Comparison of ENCODE assay signal across 13 cellular contexts in the genomic region with DNA sequence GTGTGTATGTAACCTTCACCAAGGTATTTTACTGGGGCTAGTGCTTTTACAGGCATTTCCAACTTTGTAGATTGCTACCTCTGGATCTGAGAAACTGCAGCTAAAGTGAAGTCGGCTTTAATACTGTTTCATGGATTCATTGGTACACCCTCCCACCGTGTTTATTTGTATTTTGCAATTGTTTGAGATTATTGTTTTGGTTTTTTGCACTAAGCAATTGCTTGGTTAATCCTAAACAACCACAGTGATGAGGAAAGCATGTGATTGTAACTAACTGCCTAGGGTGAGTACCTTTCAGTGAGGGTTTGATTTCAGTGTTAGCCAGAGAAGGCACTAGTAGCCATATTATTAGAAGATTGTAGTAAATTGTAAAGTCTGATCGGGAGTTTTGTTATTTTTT. TPM values are rescaled to one million over a fixed set of nuclear protein-coding genes. Genes with fewer than 3 reads are reported as not detected.
DNase-seq lines count a peak whose midpoint lies in the region.
"Had no signal": no experiment of that assay in that cellular context is flagged by ENCODE, and none has a peak within 500 bp of the region (broad histone marks: within the 10 kb centered on the region; RNA-seq: fewer than 3 reads in every experiment).

No MANE protein-coding gene starts in this region.

- H3K36me3 ChIP-seq in ACC112 (ENCODE audit: insufficient read depth, low read length) = peaks cover 6% of the 10 kb centered on the region; the same call in 1 of the 2 replicates
- peaks cover 16% of the 10 kb centered on the region for H3K36me3 ChIP-seq in HAP-1 (replicated peaks)

- H3K79me2 ChIP-seq in ACC112 (ENCODE audit: control insufficient read depth, insufficient read depth, low read length, unreplicated experiment) = peaks cover 83% of the 10 kb centered on the region

- peaks cover 18% of the 10 kb centered on the region for H3K4me1 ChIP-seq in ACC112 (ENCODE audit: control insufficient read depth, insufficient read depth, low read length, unreplicated experiment)
- peaks cover 30% of the 10 kb centered on the region for H3K4me1 ChIP-seq in HAP-1

- in situ Hi-C loops in HAP-1 (cut with MboI; ENCODE audit: low sequenced_read_pairs) = no loop called here

- no peaks in the 10 kb centered on the region for H3K9me3 Mint-ChIP-seq in activated T-helper 1 cell treated with anti-CD3 and anti-CD28 coated beads, Interleukin-12 subunit alpha, Interleukin-12 subunit beta, Interleukin-2, Interleukin-4 antibody, amounts not matched to agents 30 ng/mL and 10 ng/mL and 1 ng/mL, durations not matched to agents 14 hours and 24 hours and 36 hours

- no peaks in the 10 kb centered on the region for H3K27me3 Mint-ChIP-seq in activated T-helper 1 cell treated with anti-CD3 and anti-CD28 coated beads, Interleukin-12 subunit alpha, Interleukin-12 subunit beta, Interleukin-2, Interleukin-4 antibody, amounts not matched to agents 30 ng/mL and 10 ng/mL and 1 ng/mL, durations not matched to agents 14 hours and 24 hours and 36 hours (ENCODE audit: insufficient read depth)

- intact Hi-C loops in activated T-helper 1 cell treated with anti-CD3 and anti-CD28 coated beads, Interleukin-12 subunit alpha, Interleukin-12 subunit beta, Interleukin-2, Interleukin-4 antibody, amounts not matched to agents 30 ng/mL and 10 ng/mL and 1 ng/mL, durations not matched to agents 14 hours and 24 hours and 36 hours (cut with micrococcal nuclease) = no loop called here

- no peaks in the 10 kb centered on the region for H3K9me3 ChIP-seq in HAP-1
- H3K9me3 ChIP-seq: body of pancreas, testis had no signal

- no peak overlapping the region for H2AFZ ChIP-seq in ACC112 (ENCODE audit: low read length, unreplicated experiment)

- DNase-seq in HAP-1 (ENCODE audit: low spot score in 2 of 2) (no peak), iris pigment epithelial cell (ENCODE audit: low read depth) (peak; percentile 13), HuH-7 (ENCODE audit: low spot score) (no peak), COLO668 (lab: John Stamatoyannopoulos, UW; ENCODE audit: unreplicated experiment) (no peak), cerebellar cortex (ENCODE audit: low spot score) (no peak), NCI-H1092 treated with DMSO at 0.1 percent for 48 hours (lab: John Stamatoyannopoulos, UW) (no peak)
- no peak for DNase-seq in activated T-helper 1 cell treated with anti-CD3 and anti-CD28 coated beads, Interleukin-12 subunit alpha, Interleukin-12 subunit beta, Interleukin-2, Interleukin-4 antibody, amounts not matched to agents 30 ng/mL and 10 ng/mL and 1 ng/mL, durations not matched to agents 14 hours and 24 hours and 36 hours (ENCODE audit: low spot score)
- DNase-seq: body of pancreas; MV-4-11; NK-92 treated with Interleukin-12 subunit alpha and Interleukin-12 subunit beta, amount 100 ng/mL, for 24 hours; testis had no signal

- H3K27ac Mint-ChIP-seq in activated T-helper 1 cell treated with anti-CD3 and anti-CD28 coated beads, Interleukin-12 subunit alpha, Interleukin-12 subunit beta, Interleukin-2, Interleukin-4 antibody, amounts not matched to agents 30 ng/mL and 10 ng/mL and 1 ng/mL, durations not matched to agents 14 hours and 24 hours and 36 hours = no peak overlapping the region

- peak overlapping the region; percentile 30 for H3K4me3 ChIP-seq in ACC112 (ENCODE audit: low read depth, low read length)
- H3K4me3 ChIP-seq in HAP-1 = peak overlapping the region; percentile 99
- H3K4me3 ChIP-seq: body of pancreas, testis had no signal

- H3K4me3 Mint-ChIP-seq in activated T-helper 1 cell treated with anti-CD3 and anti-CD28 coated beads, Interleukin-12 subunit alpha, Interleukin-12 subunit beta, Interleukin-2, Interleukin-4 antibody, amounts not matched to agents 30 ng/mL and 10 ng/mL and 1 ng/mL, durations not matched to agents 14 hours and 24 hours and 36 hours = peak overlapping the region; percentile 88

- H3K27me3 ChIP-seq in ACC112 (ENCODE audit: insufficient read depth, low read length) (no peaks in the 10 kb centered on the region), HAP-1 (ENCODE audit: low read depth) (no peaks in the 10 kb centered on the region)
- H3K27me3 ChIP-seq: body of pancreas, testis had no signal

- H3K36me3 Mint-ChIP-seq in activated T-helper 1 cell treated with anti-CD3 and anti-CD28 coated beads, Interleukin-12 subunit alpha, Interleukin-12 subunit beta, Interleukin-2, Interleukin-4 antibody, amounts not matched to agents 30 ng/mL and 10 ng/mL and 1 ng/mL, durations not matched to agents 14 hours and 24 hours and 36 hours (ENCODE audit: low read depth) = peaks cover 13% of the 10 kb centered on the region

- H3K27ac ChIP-seq in ACC112 (ENCODE audit: low read depth, low read length) = no peak overlapping the region
- H3K27ac ChIP-seq: testis had no signal

- peaks cover 37% of the 10 kb centered on the region for H3K4me1 Mint-ChIP-seq in activated T-helper 1 cell treated with anti-CD3 and anti-CD28 coated beads, Interleukin-12 subunit alpha, Interleukin-12 subunit beta, Interleukin-2, Interleukin-4 antibody, amounts not matched to agents 30 ng/mL and 10 ng/mL and 1 ng/mL, durations not matched to agents 14 hours and 24 hours and 36 hours (ENCODE audit: low read depth)

RNA-seq across cellular contexts. Expression of gene LUC7L3, which starts 3.3 kb away (rescaled TPM):
- total RNA-seq in activated T-helper 1 cell treated with anti-CD3 and anti-CD28 coated beads, Interleukin-12 subunit alpha, Interleukin-12 subunit beta, Interleukin-2, Interleukin-4 antibody, amounts not matched to agents 30 ng/mL and 10 ng/mL and 1 ng/mL, durations not matched to agents 14 hours and 24 hours and 36 hours = 118 and 123 TPM in 2 replicates

RNA-seq across cellular contexts. Expression of gene ANKRD40, which starts 15.0 kb away (rescaled TPM):
- 47.0 and 50.3 TPM in 2 replicates for total RNA-seq in activated T-helper 1 cell treated with anti-CD3 and anti-CD28 coated beads, Interleukin-12 subunit alpha, Interleukin-12 subunit beta, Interleukin-2, Interleukin-4 antibody, amounts not matched to agents 30 ng/mL and 10 ng/mL and 1 ng/mL, durations not matched to agents 14 hours and 24 hours and 36 hours

RNA-seq across cellular contexts. Expression of gene ANKRD40CL, which starts 44.6 kb away (rescaled TPM):
- total RNA-seq in activated T-helper 1 cell treated with anti-CD3 and anti-CD28 coated beads, Interleukin-12 subunit alpha, Interleukin-12 subunit beta, Interleukin-2, Interleukin-4 antibody, amounts not matched to agents 30 ng/mL and 10 ng/mL and 1 ng/mL, durations not matched to agents 14 hours and 24 hours and 36 hours = not detected in 2 replicates
- total RNA-seq: glomerular endothelial cell, testis had no signal
